Comparison of ENCODE assay signal across 1 cellular context in the genomic region with DNA sequence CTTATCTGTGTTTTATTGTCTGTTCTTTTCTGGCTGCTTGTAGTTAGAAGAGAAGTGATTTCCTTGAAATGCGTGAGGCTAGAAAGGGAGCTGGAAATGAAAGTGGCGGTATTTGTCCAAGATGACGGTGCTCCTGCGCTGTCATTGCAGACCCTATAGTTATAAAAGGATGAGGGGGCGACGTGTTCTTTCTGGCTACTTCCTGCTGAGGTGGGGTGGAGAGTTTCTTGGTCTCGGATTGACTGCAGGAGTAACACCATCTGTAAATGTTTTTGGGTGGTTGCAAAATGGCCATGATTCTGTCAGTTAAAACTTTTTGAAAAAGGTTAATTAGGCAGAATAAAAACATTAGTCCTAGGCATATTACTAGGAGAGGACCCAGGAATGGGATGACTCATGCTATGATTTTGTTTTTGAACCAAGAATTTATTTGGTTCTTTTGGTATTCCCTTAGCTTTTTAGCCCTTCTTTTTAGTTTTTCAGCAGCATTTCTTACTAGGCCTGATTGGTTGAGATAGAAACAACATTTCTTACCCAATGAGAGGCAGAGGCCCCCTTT.
TF ChIP-seq lines count a peak whose summit lies in the region.

No MANE protein-coding gene starts in this region.

TF ChIP-seq in IMR-90, 13 proteins besides CTCF, POLR2A, EP300 and RAD21:
- no peak for TF ChIP-seq SMC3 (IDR thresholded peaks at IDR 0.05; ENCODE audit: low read depth, low read length)
- TF ChIP-seq, protein P1, sequence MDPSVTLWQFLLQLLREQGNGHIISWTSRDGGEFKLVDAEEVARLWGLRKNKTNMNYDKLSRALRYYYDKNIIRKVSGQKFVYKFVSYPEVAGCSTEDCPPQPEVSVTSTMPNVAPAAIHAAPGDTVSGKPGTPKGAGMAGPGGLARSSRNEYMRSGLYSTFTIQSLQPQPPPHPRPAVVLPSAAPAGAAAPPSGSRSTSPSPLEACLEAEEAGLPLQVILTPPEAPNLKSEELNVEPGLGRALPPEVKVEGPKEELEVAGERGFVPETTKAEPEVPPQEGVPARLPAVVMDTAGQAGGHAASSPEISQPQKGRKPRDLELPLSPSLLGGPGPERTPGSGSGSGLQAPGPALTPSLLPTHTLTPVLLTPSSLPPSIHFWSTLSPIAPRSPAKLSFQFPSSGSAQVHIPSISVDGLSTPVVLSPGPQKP (IDR thresholded peaks at IDR 0.05; ENCODE audit: borderline replicate concordance, low read depth, low read length), result no peak
- TF ChIP-seq NFE2L2 (IDR thresholded peaks at IDR 0.05; ENCODE audit: low read depth, low read length), result no peak
- peak; percentile 5; the same call in 1 of the 2 replicates for TF ChIP-seq FOS (IDR thresholded peaks at IDR 0.05; ENCODE audit: low read depth, low read length)
TF ChIP-seq in IMR-90: peak in this region for 1.
